Comparison of ENCODE assay signal across 8 cellular contexts in genomic region chr12:120231316-120232011, GRCh38.
DNase-seq lines count a peak whose midpoint lies in the region; ATAC-seq and TF ChIP-seq lines count a peak whose summit lies in the region.

No MANE protein-coding gene starts in this region.

- peak; percentile 98 for DNase-seq in HCEC 1CT
- peak; percentile 91 for DNase-seq in SIG-M5 treated with dmso at 0.1 percent for 504 hours (lab: John Stamatoyannopoulos, UW; ENCODE audit: unreplicated experiment)
- DNase-seq in activated naive CD4-positive, alpha-beta T cell treated with Interleukin-2 at 50 U/mL for 16 hours = peak; percentile 81
- peak; percentile 93 for DNase-seq in glomerular visceral epithelial cell (ENCODE audit: extremely low spot score)
- peak; percentile 71 for DNase-seq in retinal pigment epithelial cell (ENCODE audit: low read depth)
- no peak for DNase-seq in germinal center (ENCODE audit: low spot score)

- peak; percentile 8 for TF ChIP-seq CTCF in retinal pigment epithelial cell (conservative IDR thresholded peaks at IDR 0.05; ENCODE audit: low read depth, low read length)

- no peak overlapping the region for H3K4me3 ChIP-seq in retinal pigment epithelial cell (ENCODE audit: low read length)

- no peak for ATAC-seq in HG03159 (IDR thresholded peaks at IDR 0.05; ENCODE audit: unreplicated experiment)
- ATAC-seq in GM18873 (IDR thresholded peaks at IDR 0.05; ENCODE audit: low FRiP score, unreplicated experiment) = no peak
